In genomic region chr1:155591770-155592169, GRCh38 we compare ENCODE assay signal across 8 cellular contexts. TPM values are rescaled to one million over a fixed set of nuclear protein-coding genes. Genes with fewer than 3 reads are reported as not detected.
DNase-seq lines count a peak whose midpoint lies in the region; ATAC-seq and TF ChIP-seq lines count a peak whose summit lies in the region.

No MANE protein-coding gene starts in this region.

- no peak overlapping the region for H3K4me3 ChIP-seq in OCI-LY7 (ENCODE audit: low read depth, low read length, poor library complexity, severe bottlenecking)

- BruUV-seq in OCI-LY7 (replicated peaks; lab: Mats Ljungman, UMichigan) = no TSS peak

- no peaks in the 10 kb centered on the region for H4K20me1 ChIP-seq in OCI-LY7 (ENCODE audit: insufficient read depth, low read length)

- H3K27ac Mint-ChIP-seq in central memory CD8-positive, alpha-beta T cell (ENCODE audit: low read depth) = no peak overlapping the region
- no peak overlapping the region for H3K27ac Mint-ChIP-seq in type B pancreatic cell

- peak; percentile 58 for ATAC-seq in central memory CD8-positive, alpha-beta T cell (replicated peaks; ENCODE audit: extremely low read depth, poor library complexity, severe bottlenecking)
- no peak for ATAC-seq in HG03097 (IDR thresholded peaks at IDR 0.05; ENCODE audit: low FRiP score, unreplicated experiment)

- H3K9me3 ChIP-seq in OCI-LY7 (ENCODE audit: low read length) = no peaks in the 10 kb centered on the region

- no peak overlapping the region for H2AFZ ChIP-seq in OCI-LY7 (ENCODE audit: low read length)

- no peak overlapping the region for H3K27ac ChIP-seq in OCI-LY7 (ENCODE audit: low read depth, low read length, poor library complexity, severe bottlenecking)

- H3K36me3 Mint-ChIP-seq in central memory CD8-positive, alpha-beta T cell (ENCODE audit: insufficient read depth) = no peaks in the 10 kb centered on the region
- no peaks in the 10 kb centered on the region for H3K36me3 Mint-ChIP-seq in type B pancreatic cell

- H3K27me3 Mint-ChIP-seq in central memory CD8-positive, alpha-beta T cell = no peaks in the 10 kb centered on the region
- no peaks in the 10 kb centered on the region for H3K27me3 Mint-ChIP-seq in type B pancreatic cell

- H3K79me2 ChIP-seq in OCI-LY7 (ENCODE audit: insufficient read depth, low read depth, low read length) = no peaks in the 10 kb centered on the region

- CTCF ChIA-PET in OCI-LY7 (lab: Charles Lee; ENCODE audit: unreplicated experiment) = interaction anchor here (1.2 kb wide), 1 partner anchor 340 kb away, joined by 3 read pairs; no protein-coding TSS in a partner anchor

- TF ChIP-seq CTCF in OCI-LY7 (conservative IDR thresholded peaks at IDR 0.05; ENCODE audit: low read length) (peak; percentile 80), type B pancreatic cell (conservative IDR thresholded peaks at IDR 0.05) (peak; percentile 78)

- DNase-seq in activated CD4-positive, alpha-beta T cell treated with anti-CD3 and anti-CD28 coated beads for 4 hours = peak; percentile 25 to 46
- no peak for DNase-seq in activated CD4-positive, alpha-beta T cell treated with anti-CD3 and anti-CD28 coated beads, Interleukin-2, amount 50 U/mL, for 4 hours
- DNase-seq in KG1 (lab: John Stamatoyannopoulos, UW) (peak; percentile 53), OCI-LY7 (ENCODE audit: low spot score) (peak; percentile 80), left kidney (ENCODE audit: low read depth, low spot score) (peak; percentile 79), type B pancreatic cell (ENCODE audit: extremely low spot score, unreplicated experiment) (no peak)
- peak in 1 of 2 donors; percentile 22 for DNase-seq in central memory CD8-positive, alpha-beta T cell (ENCODE audit: low spot score in 2 of 2)

- intact Hi-C loops in OCI-LY7 (cut with micrococcal nuclease; ENCODE audit: unreplicated experiment) = loop anchor here (1.0 kb wide), 1 partner anchor 341 kb away; no protein-coding TSS in a partner anchor

- H3K4me3 Mint-ChIP-seq in central memory CD8-positive, alpha-beta T cell = no peak overlapping the region
- H3K4me3 Mint-ChIP-seq in type B pancreatic cell = no peak overlapping the region

- H3K9me3 Mint-ChIP-seq in central memory CD8-positive, alpha-beta T cell = no peaks in the 10 kb centered on the region
- H3K9me3 Mint-ChIP-seq in type B pancreatic cell = no peaks in the 10 kb centered on the region

- no peaks in the 10 kb centered on the region for H3K4me1 Mint-ChIP-seq in central memory CD8-positive, alpha-beta T cell
- H3K4me1 Mint-ChIP-seq in type B pancreatic cell (ENCODE audit: unreplicated experiment) = peaks cover 6% of the 10 kb centered on the region

- no peaks in the 10 kb centered on the region for H3K9me2 ChIP-seq in OCI-LY7 (ENCODE audit: insufficient read depth, low read length)

- H3K4me2 ChIP-seq in OCI-LY7 (ENCODE audit: low read length) = no peak overlapping the region

- POLR2A ChIA-PET in OCI-LY7 (lab: Charles Lee) = interaction anchor here (0.6 kb wide), 1 partner anchor 15 kb away, joined by 8 read pairs; no protein-coding TSS in a partner anchor

- no peaks in the 10 kb centered on the region for H3K4me1 ChIP-seq in OCI-LY7 (ENCODE audit: insufficient read depth, low read length, poor library complexity, severe bottlenecking)

- H3K36me3 ChIP-seq in OCI-LY7 (ENCODE audit: insufficient read depth, low read length) = no peaks in the 10 kb centered on the region

RNA-seq across cellular contexts. Expression of gene MSTO1, which starts 18.2 kb away (rescaled TPM):
- 68.6 and 76.1 TPM in 2 replicates for total RNA-seq in OCI-LY7 (2014; rRNA removed; shearing (Covaris generic))
- 82.9 and 83.3 TPM in 2 replicates for total RNA-seq in OCI-LY7 (2022)
- 37.3 and 75.7 TPM in 2 replicates for total RNA-seq in type B pancreatic cell (ENCODE audit: low replicate concordance)

RNA-seq across cellular contexts. Expression of gene ASH1L, which starts 29.2 kb away (rescaled TPM):
- 33.2 and 34.4 TPM in 2 replicates for total RNA-seq in OCI-LY7 (2014; rRNA removed; shearing (Covaris generic))
- total RNA-seq in OCI-LY7 (2022) (49.6 and 54.8 TPM in 2 replicates), type B pancreatic cell (ENCODE audit: low replicate concordance) (40.7 and 43.7 TPM in 2 replicates)

Comparison
In these comparisons a context has a peak if more than half of its experiments do, and no peak if none do; other contexts are left out.
1. DNase-seq: peak in activated CD4-positive, alpha-beta T cell treated with anti-CD3 and anti-CD28 coated beads for 4 hours (2 of 2), KG1 (single experiment), OCI-LY7 (single experiment) and left kidney (single experiment); none in activated CD4-positive, alpha-beta T cell treated with anti-CD3 and anti-CD28 coated beads, Interleukin-2, amount 50 U/mL, for 4 hours (0 of 2) and type B pancreatic cell (single experiment).